Comparison of ENCODE assay signal across 8 cellular contexts in the genomic region with DNA sequence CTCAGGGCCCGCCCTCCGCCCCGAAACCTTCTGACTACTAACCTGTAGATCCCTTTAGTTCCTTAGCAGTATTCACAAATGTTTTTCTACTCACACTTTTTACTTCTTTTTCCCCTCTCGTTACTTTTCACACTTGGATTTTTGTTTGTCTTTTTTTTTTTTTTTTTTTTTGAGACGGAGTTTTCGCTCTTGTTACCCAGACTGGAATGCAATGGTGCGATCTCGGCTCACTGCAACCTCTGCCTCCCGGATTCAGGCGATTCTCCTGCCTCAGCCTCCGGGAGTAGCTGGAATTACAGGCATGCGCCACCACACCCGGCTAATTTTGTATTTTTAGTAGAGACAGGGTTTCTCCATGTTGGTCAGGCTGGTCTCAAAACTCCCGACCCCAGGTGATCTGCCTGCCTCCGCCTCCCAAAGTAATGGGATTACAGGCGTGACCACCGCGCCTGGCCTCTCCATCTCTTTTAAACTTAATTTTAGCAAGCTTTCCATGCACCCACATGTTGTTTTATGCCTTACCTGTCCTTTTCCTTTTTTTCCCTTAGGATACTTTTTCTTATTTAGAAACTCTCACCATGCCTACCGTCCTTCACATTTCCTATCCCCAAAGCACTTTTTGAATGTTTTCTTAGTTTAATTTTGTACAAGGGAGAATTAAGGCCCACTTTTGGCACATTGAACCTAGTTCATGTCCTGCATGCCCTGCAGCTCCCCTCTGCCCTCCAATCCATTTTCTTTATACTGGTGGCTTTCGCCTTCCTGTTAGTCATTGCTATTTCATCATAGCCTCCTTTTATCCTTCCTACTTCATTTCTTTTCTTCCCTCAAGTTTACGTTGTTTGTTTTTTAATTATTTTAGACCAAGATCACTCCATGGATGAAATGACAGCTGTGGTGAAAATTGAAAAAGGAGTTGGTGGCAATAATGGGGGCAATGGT. TPM values are rescaled to one million over a fixed set of nuclear protein-coding genes. Genes with fewer than 3 reads are reported as not detected.
A peak's percentile ranks its signal among the peaks of the same experiment; 100 is the strongest.
DNase-seq lines count a peak whose midpoint lies in the region; ATAC-seq, FAIRE-seq and TF ChIP-seq lines count a peak whose summit lies in the region.

No MANE protein-coding gene starts in this region.

- no peak for FAIRE-seq in pancreas (lab: Jason Lieb, UNC)

- TF ChIP-seq CTCF in esophagus muscularis mucosa (IDR thresholded peaks at IDR 0.05): no peak
- no peak for TF ChIP-seq CTCF in pancreas (IDR thresholded peaks at IDR 0.05)

- H3K27me3 ChIP-seq in esophagus muscularis mucosa: no peaks in the 10 kb centered on the region
- no peaks in the 10 kb centered on the region for H3K27me3 ChIP-seq in pancreas

- ATAC-seq in pancreas (no peak), HG03565 (IDR thresholded peaks at IDR 0.05; ENCODE audit: unreplicated experiment) (no peak), GM21825 (IDR thresholded peaks at IDR 0.05; ENCODE audit: unreplicated experiment) (no peak)

- H3K4me1 ChIP-seq in esophagus muscularis mucosa (peaks cover 52 to 60% (median 58%) of the 10 kb centered on the region in 4 donors), pancreas (peaks cover 32 to 59% (median 44%) of the 10 kb centered on the region in 3 donors)

- 10% methylated on average over 21 of the region's 21 CpGs for WGBS in esophagus muscularis mucosa
- 10 to 15% methylated on average over 19 to 21 of the region's 21 CpGs for WGBS in pancreas, 2 donors

- no peak for TF ChIP-seq POLR2A in esophagus muscularis mucosa (IDR thresholded peaks at IDR 0.05; ENCODE audit: low read depth)

- peak overlapping the region; percentile 79 to 93 (median 86) for H3K4me3 ChIP-seq in esophagus muscularis mucosa
- H3K4me3 ChIP-seq in pancreas: peak overlapping the region in 3 of 4 donors; percentile 32 to 57 (median 51)

- intact Hi-C loops in esophagus muscularis mucosa (cut with DNase I) (no loop called here), pancreas (cut with DNase I) (no loop called here)

- DNase-seq in HCEC 1CT (peak; percentile 68), SIG-M5 (lab: John Stamatoyannopoulos, UW) (peak; percentile 45), esophagus muscularis mucosa (ENCODE audit: extremely low spot score) (no peak), pancreas (peak in 4 of 6 donors; percentile 29 to 50 (median 43)), germinal center (ENCODE audit: low spot score) (no peak), epidermal melanocyte (ENCODE audit: insufficient read length, low spot score) (no peak)

- no peak for TF ChIP-seq EP300 in esophagus muscularis mucosa (IDR thresholded peaks at IDR 0.05)

- H3K9me3 ChIP-seq in esophagus muscularis mucosa (no peaks in the 10 kb centered on the region), pancreas (no peaks in the 10 kb centered on the region)

- H3K27ac ChIP-seq in esophagus muscularis mucosa (replicated peaks in 1 of 4) (peak overlapping the region; percentile 98 to 100 (median 100)), pancreas (peak overlapping the region; percentile 77 to 97 (median 96))

- H3K36me3 ChIP-seq in esophagus muscularis mucosa (peaks cover 22 to 47% (median 42%) of the 10 kb centered on the region in 4 donors), pancreas (peaks cover 0 to 23% (median 7%) of the 10 kb centered on the region in 3 donors)

RNA-seq across cellular contexts. Expression of a gene that starts 1.1 kb away (rescaled TPM):
- 10 to 100 TPM; 54.0 to 85.7 (median 72.2) TPM for total RNA-seq in esophagus muscularis mucosa
- 10 to 100 TPM; 25.1 to 48.4 (median 32.5) TPM for total RNA-seq in pancreas
- polyA plus RNA-seq in pancreas: 10 to 100 TPM in 1 of 2 donors, 1 to 10 TPM in 1; 8.4 to 10.8 TPM

RNA-seq across cellular contexts. Expression of a gene that starts 42.6 kb away (rescaled TPM):
- total RNA-seq in esophagus muscularis mucosa (under 1 TPM in 2 of 4 donors, not detected in 2; 0.33 to 0.92 TPM), pancreas (1 to 10 TPM; 1.7 to 8.1 (median 3.0) TPM)
- 1 to 10 TPM; 2.5 to 2.9 TPM for polyA plus RNA-seq in pancreas

RNA-seq across cellular contexts. Expression of a gene that starts 44.9 kb away (rescaled TPM):
- not detected for total RNA-seq in esophagus muscularis mucosa
- total RNA-seq in pancreas: not detected
- not detected for polyA plus RNA-seq in pancreas

RNA-seq across cellular contexts. Expression of a gene that starts 59.7 kb away (rescaled TPM):
- total RNA-seq in esophagus muscularis mucosa (10 to 100 TPM; 35.1 to 46.2 (median 38.3) TPM), pancreas (10 to 100 TPM; 18.6 to 37.0 (median 22.6) TPM)
- 10 to 100 TPM; 51.7 to 61.1 TPM for polyA plus RNA-seq in pancreas

Comparison
In these comparisons a context has a peak if more than half of its experiments do, and no peak if none do; other contexts are left out.
1. DNase-seq: peak in HCEC 1CT (single experiment), SIG-M5 (single experiment) and pancreas (4 of 6); none in esophagus muscularis mucosa (single experiment), germinal center (single experiment) and epidermal melanocyte (single experiment).